ENCODE assay signal across 24 cellular contexts in genomic region chr10:114661212-114661611, GRCh38. TPM values are rescaled to one million over a fixed set of nuclear protein-coding genes. Genes with fewer than 3 reads are reported as not detected.
A peak's percentile ranks its signal among the peaks of the same experiment; 100 is the strongest.
DNase-seq lines count a peak whose midpoint lies in the region; ATAC-seq and TF ChIP-seq lines count a peak whose summit lies in the region.
"Had no signal": no experiment of that assay in that cellular context is flagged by ENCODE, and none has a peak within 500 bp of the region (broad histone marks: within the 10 kb centered on the region; RNA-seq: fewer than 3 reads in every experiment).

No MANE protein-coding gene starts in this region.

- intact Hi-C loops in Right ventricle myocardium superior (cut with DNase I) (no loop called here), heart right ventricle (cut with DNase I) (no loop called here), cardiac septum (cut with DNase I) (no loop called here), left ventricle myocardium inferior (cut with micrococcal nuclease) (no loop called here)

- H3K36me3 ChIP-seq in right atrium auricular region (no peaks in the 10 kb centered on the region), heart right ventricle (no peaks in the 10 kb centered on the region), left ventricle myocardium inferior (no peaks in the 10 kb centered on the region), mesenchymal stem cell (ENCODE audit: control insufficient read depth in 1 of 2, insufficient read depth in 2 of 2, low read depth in 1 of 2, low read length in 2 of 2) (no peaks in the 10 kb centered on the region)
- H3K36me3 ChIP-seq: BE2C, BLaER1 had no signal

- H2AK5ac ChIP-seq in mesenchymal stem cell (ENCODE audit: low read length, severe bottlenecking), result peak overlapping the region; percentile 16

- H3K14ac ChIP-seq in mesenchymal stem cell (ENCODE audit: low read length in 2 of 2), result no peak overlapping the region

- H3K23ac ChIP-seq in mesenchymal stem cell (ENCODE audit: low read length in 2 of 2), result no peak overlapping the region

- H3K18ac ChIP-seq in mesenchymal stem cell (ENCODE audit: low read depth in 1 of 2, low read length in 2 of 2), result no peak overlapping the region

- H3K27me3 ChIP-seq in right atrium auricular region (no peaks in the 10 kb centered on the region), heart right ventricle (no peaks in the 10 kb centered on the region), left ventricle myocardium inferior (ENCODE audit: low read depth) (no peaks in the 10 kb centered on the region), mesenchymal stem cell (ENCODE audit: control insufficient read depth in 1 of 2, insufficient read depth in 1 of 2, low read length in 2 of 2) (peaks cover 0 to 20% of the 10 kb centered on the region in 2 experiments)
- H3K27me3 ChIP-seq: BE2C, BLaER1 had no signal

- H3K4me1 ChIP-seq in right atrium auricular region (peaks cover 0 to 68% of the 10 kb centered on the region in 2 donors), heart right ventricle (peaks cover 28 to 100% (median 85%) of the 10 kb centered on the region in 9 donors), left ventricle myocardium inferior (peaks cover 100% of the 10 kb centered on the region), mesenchymal stem cell (ENCODE audit: control insufficient read depth, insufficient read depth, low read depth, low read length) (peaks cover 9% of the 10 kb centered on the region)
- H3K4me1 ChIP-seq: BLaER1 had no signal

- H3K4ac ChIP-seq in mesenchymal stem cell (ENCODE audit: low read depth in 1 of 2, low read length in 2 of 2), result no peak overlapping the region

- no peak overlapping the region for H3K4me2 ChIP-seq in mesenchymal stem cell (ENCODE audit: low read length, poor library complexity, severe bottlenecking)
- H3K4me2 ChIP-seq: BLaER1 had no signal

- no peak for DNase-seq in Right ventricle myocardium superior
- DNase-seq in right atrium auricular region (ENCODE audit: low spot score), result no peak
- no peak for DNase-seq in heart right ventricle
- no peak for DNase-seq in cardiac septum (ENCODE audit: low spot score)
- no peak for DNase-seq in left ventricle myocardium inferior
- DNase-seq in mesenchymal stem cell, result no peak
- DNase-seq in kidney glomerular epithelial cell (lab: John Stamatoyannopoulos, UW), result no peak
- DNase-seq in activated CD8-positive, alpha-beta memory T cell treated with anti-CD3 and anti-CD28 coated beads, Interleukin-2, amount 50 U/mL, for 4 hours, result no peak
- DNase-seq: 8988T; ACHN; BE2C; C1 segment of cervical spinal cord; CD4-positive, alpha-beta memory T cell; CD4-positive, CD25-positive, alpha-beta regulatory T cell; CD8-positive, alpha-beta memory T cell; COR-L47; DMS 273 treated with DMSO at 0.1 percent for 48 hours; DMS53; DMS79; DND-41; EL; GDM1 had no signal

- H4K8ac ChIP-seq in mesenchymal stem cell (ENCODE audit: low read length), result no peak overlapping the region

- no peak overlapping the region for H3K27ac ChIP-seq in right atrium auricular region
- peak overlapping the region in 6 of 10 donors; percentile 23 to 84 (median 70) for H3K27ac ChIP-seq in heart right ventricle
- H3K27ac ChIP-seq in left ventricle myocardium inferior (replicated peaks), result peak overlapping the region; percentile 88
- no peak overlapping the region for H3K27ac ChIP-seq in mesenchymal stem cell (ENCODE audit: low read length, poor library complexity, severe bottlenecking)
- H3K27ac ChIP-seq: BLaER1 had no signal

- H2AFZ ChIP-seq in mesenchymal stem cell (ENCODE audit: low read depth, low read length), result no peak overlapping the region

- H3K9ac ChIP-seq in mesenchymal stem cell (ENCODE audit: low read length), result no peak overlapping the region
- H3K9ac ChIP-seq: BLaER1 had no signal

- H2BK5ac ChIP-seq in mesenchymal stem cell (ENCODE audit: low read depth, low read length, poor library complexity, severe bottlenecking), result no peak overlapping the region

- H3K9me3 ChIP-seq in right atrium auricular region (no peaks in the 10 kb centered on the region), heart right ventricle (peaks cover 0 to 8% (median 0%) of the 10 kb centered on the region in 11 donors), left ventricle myocardium inferior (replicated peaks) (peaks cover 8% of the 10 kb centered on the region), mesenchymal stem cell (ENCODE audit: control insufficient read depth, low read length) (no peaks in the 10 kb centered on the region)
- H3K9me3 ChIP-seq: BE2C, BLaER1 had no signal

- no peak overlapping the region for H2BK120ac ChIP-seq in mesenchymal stem cell (ENCODE audit: low read depth, low read length)

- TF ChIP-seq CTCF in right atrium auricular region (IDR thresholded peaks at IDR 0.05) (no peak), heart right ventricle (IDR thresholded peaks at IDR 0.05) (no peak), left ventricle myocardium inferior (IDR thresholded peaks at IDR 0.05; ENCODE audit: borderline replicate concordance) (no peak)

- H3K4me3 ChIP-seq in right atrium auricular region (no peak overlapping the region), heart right ventricle (no peak overlapping the region), left ventricle myocardium inferior (no peak overlapping the region), mesenchymal stem cell (ENCODE audit: insufficient read depth in 1 of 2, low read depth in 1 of 2, low read length in 2 of 2) (no peak overlapping the region)
- H3K4me3 ChIP-seq: BLaER1, GM12878 had no signal

- peaks cover 3% of the 10 kb centered on the region for H3K79me1 ChIP-seq in mesenchymal stem cell (replicated peaks; ENCODE audit: low read length, poor library complexity, severe bottlenecking)

- no peak overlapping the region for H4K91ac ChIP-seq in mesenchymal stem cell (ENCODE audit: low read length)

- WGBS in heart right ventricle, 2 donors, result 75 to 76% methylated on average over 2 of the region's 2 CpGs
- 100% methylated on average over 2 of the region's 2 CpGs for WGBS in mesenchymal stem cell

- H2BK12ac ChIP-seq in mesenchymal stem cell (ENCODE audit: low read length in 2 of 2), result no peak overlapping the region

- ATAC-seq in Right ventricle myocardium superior (ENCODE audit: poor library complexity) (peak; percentile 48), heart right ventricle (peak in 1 of 8 donors; percentile 19)
- ATAC-seq: GM12878 had no signal

- H2BK15ac ChIP-seq in mesenchymal stem cell (ENCODE audit: low read depth, poor library complexity, severe bottlenecking), result no peak overlapping the region

RNA-seq across cellular contexts. Expression of gene ABLIM1, which starts 3.1 kb away (rescaled TPM):
- total RNA-seq in Right ventricle myocardium superior (772 TPM), right atrium auricular region (100 to 1,000 TPM; 359 to 404 TPM), heart right ventricle (100 to 1,000 TPM; 522 to 816 (median 606) TPM), cardiac septum (473 TPM), left ventricle myocardium inferior (674 TPM)
- 100 to 1,000 TPM; 119 to 363 TPM for polyA plus RNA-seq in heart right ventricle
- polyA plus RNA-seq in mesenchymal stem cell (2013, experiment 1 of 2), result 6.7 TPM
- 5.9 TPM for polyA plus RNA-seq in mesenchymal stem cell (2013, experiment 2 of 2)

Comparison
In these comparisons a context has a peak if more than half of its experiments do, and no peak if none do; other contexts are left out.
1. H3K27ac ChIP-seq: peak in heart right ventricle (6 of 10) and left ventricle myocardium inferior (single experiment); none in right atrium auricular region (0 of 2) and mesenchymal stem cell (single experiment).